Comparison of ENCODE assay signal across 1 cellular context in the genomic region with DNA sequence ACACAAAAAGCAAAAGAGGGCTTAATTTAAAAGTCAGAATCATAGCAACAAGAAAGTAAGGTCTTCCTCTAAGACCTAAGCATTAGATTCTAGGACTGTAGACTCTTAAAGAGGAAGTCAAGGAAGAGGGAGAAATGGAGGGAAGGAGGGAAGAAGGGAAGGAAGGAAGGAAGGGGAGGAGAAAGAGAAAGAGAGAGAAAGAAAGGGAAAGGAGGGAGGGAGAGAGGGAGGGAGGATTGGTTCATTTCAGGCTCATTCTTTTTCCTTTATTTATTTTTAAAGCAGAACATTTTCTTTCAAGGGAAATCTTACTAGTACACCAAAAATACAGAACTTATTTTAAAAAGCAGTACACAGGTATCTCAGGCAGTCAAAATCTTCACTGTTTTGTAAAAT.
TF ChIP-seq lines count a peak whose summit lies in the region.

No MANE protein-coding gene starts in this region.

TF ChIP-seq in SK-N-SH, 30 proteins besides CTCF, POLR2A, EP300 and RAD21 (continued from another document):
- TF ChIP-seq IRF3 (IDR thresholded peaks at IDR 0.05; ENCODE audit: low read depth, low read length) (no peak), TCF12 (IDR thresholded peaks at IDR 0.05) (no peak), RFX5 (IDR thresholded peaks at IDR 0.05; ENCODE audit: low read length) (no peak)
